Comparison of ENCODE assay signal across 8 cellular contexts in the genomic region with DNA sequence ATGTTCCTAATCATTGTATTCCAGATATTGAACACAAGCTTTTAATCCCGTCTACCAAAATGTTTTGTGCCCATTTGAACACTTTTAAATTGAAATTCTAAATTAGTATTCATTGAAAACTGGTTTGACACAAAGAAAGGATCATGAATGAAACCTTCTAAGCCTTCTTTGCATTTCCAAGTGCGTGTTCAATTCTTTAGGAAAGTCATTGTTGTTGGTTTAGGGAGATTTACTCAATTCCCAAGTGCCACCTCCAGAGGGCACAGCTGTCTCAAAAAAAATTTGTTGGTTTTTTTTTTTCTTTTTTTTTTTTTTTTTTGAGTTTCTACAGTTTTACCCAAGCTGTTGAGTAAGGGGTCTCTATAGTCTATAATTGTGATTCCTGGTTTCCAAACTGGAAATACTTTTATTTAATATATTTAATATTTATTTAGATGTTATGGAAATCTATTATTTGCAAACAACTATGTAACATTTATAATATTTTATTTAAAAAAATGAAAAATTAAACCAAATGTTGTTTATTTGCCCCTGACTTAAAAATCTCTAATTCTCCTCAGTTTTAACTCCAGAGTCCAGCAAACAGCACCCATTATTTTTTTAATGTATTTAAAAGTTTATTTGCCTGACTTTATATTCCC.
DNase-seq lines count a peak whose midpoint lies in the region; ATAC-seq and TF ChIP-seq lines count a peak whose summit lies in the region.

No MANE protein-coding gene starts in this region.

- H4K20me1 ChIP-seq in GM23248 (ENCODE audit: insufficient read depth), result no peaks in the 10 kb centered on the region
- H4K20me1 ChIP-seq in neural cell (ENCODE audit: insufficient read depth), result no peaks in the 10 kb centered on the region

- no peaks in the 10 kb centered on the region for H3K79me2 ChIP-seq in GM23248 (ENCODE audit: insufficient read depth)
- H3K79me2 ChIP-seq in neural cell (replicated peaks; ENCODE audit: insufficient read depth, low read length), result no peaks in the 10 kb centered on the region

- H3K9me2 ChIP-seq in GM23248 (ENCODE audit: insufficient read depth) (no peaks in the 10 kb centered on the region), neural cell (ENCODE audit: insufficient read depth, low read length) (no peaks in the 10 kb centered on the region)

- H3F3A ChIP-seq in GM23248 (ENCODE audit: insufficient read depth) (peaks cover 4% of the 10 kb centered on the region; the same call in 1 of the 2 replicates), neural cell (ENCODE audit: insufficient read depth, low read length, poor library complexity, severe bottlenecking) (peaks cover 3% of the 10 kb centered on the region)

- ATAC-seq in HG02852 (IDR thresholded peaks at IDR 0.05; ENCODE audit: unreplicated experiment), result no peak
- no peak for ATAC-seq in HG03520 (IDR thresholded peaks at IDR 0.05; ENCODE audit: unreplicated experiment)

- no peaks in the 10 kb centered on the region for H3K36me3 ChIP-seq in GM23248 (ENCODE audit: low read depth)
- no peaks in the 10 kb centered on the region for H3K36me3 ChIP-seq in colonic mucosa
- no peaks in the 10 kb centered on the region for H3K36me3 ChIP-seq in neural cell (ENCODE audit: insufficient read depth, low read length)

- in situ Hi-C loops in GM23248 (cut with MboI), result no loop called here

- intact Hi-C loops in colonic mucosa (cut with DNase I), result loop anchor here (5.0 kb wide), 1 partner anchor 410 kb away; no protein-coding TSS in a partner anchor

- H3K9me3 ChIP-seq in GM23248 (ENCODE audit: low read depth) (no peaks in the 10 kb centered on the region), colonic mucosa (no peaks in the 10 kb centered on the region), neural cell (ENCODE audit: low read length) (no peaks in the 10 kb centered on the region)

- TF ChIP-seq EP300 in neural cell (conservative IDR thresholded peaks at IDR 0.05; ENCODE audit: poor library complexity, severe bottlenecking), result no peak

- no peak overlapping the region for H3K27ac ChIP-seq in GM23248
- H3K27ac ChIP-seq in colonic mucosa, result no peak overlapping the region
- H3K27ac ChIP-seq in neural cell (ENCODE audit: low read length), result no peak overlapping the region

- H2AFZ ChIP-seq in GM23248 (no peak overlapping the region), neural cell (ENCODE audit: low read depth, low read length) (no peak overlapping the region)

- H3K4me3 ChIP-seq in GM23248 (no peak overlapping the region), colonic mucosa (no peak overlapping the region), neural cell (ENCODE audit: low read length) (no peak overlapping the region)

- DNase-seq in CD1c-positive myeloid dendritic cell (ENCODE audit: extremely low spot score) (peak; percentile 2), GM23248 (peak; percentile 63), NCI-H526 treated with DMSO at 0.1 percent for 48 hours (lab: John Stamatoyannopoulos, UW) (peak; percentile 33), colonic mucosa (no peak), UCSD-AML1 (lab: John Stamatoyannopoulos, UW; ENCODE audit: unreplicated experiment) (no peak)

- H3K27me3 ChIP-seq in GM23248 (replicated peaks; ENCODE audit: insufficient read depth) (peaks cover 24% of the 10 kb centered on the region), colonic mucosa (peaks cover 7% of the 10 kb centered on the region), neural cell (ENCODE audit: insufficient read depth, low read depth, low read length) (no peaks in the 10 kb centered on the region)

- H3K4me1 ChIP-seq in GM23248 (ENCODE audit: insufficient read depth) (no peaks in the 10 kb centered on the region), colonic mucosa (no peaks in the 10 kb centered on the region)

- no peak overlapping the region for H3K4me2 ChIP-seq in GM23248 (ENCODE audit: unreplicated experiment)
- no peak overlapping the region for H3K4me2 ChIP-seq in neural cell (ENCODE audit: low read length)

- no peak overlapping the region for H3K9ac ChIP-seq in GM23248
- no peak overlapping the region for H3K9ac ChIP-seq in colonic mucosa (ENCODE audit: low read depth in 2 of 2, low read length in 2 of 2)
- H3K9ac ChIP-seq in neural cell (ENCODE audit: low read length), result no peak overlapping the region

- TF ChIP-seq RAD21 in neural cell (conservative IDR thresholded peaks at IDR 0.05), result peak; percentile 78

- TF ChIP-seq CTCF in colonic mucosa (IDR thresholded peaks at IDR 0.05), result peak; percentile 43
- peak; percentile 67 for TF ChIP-seq CTCF in neural cell (IDR thresholded peaks at IDR 0.05; ENCODE audit: poor library complexity, severe bottlenecking)

- 5 to 12% methylated on average over 2 of the region's 2 CpGs for WGBS in GM23248 (ENCODE audit: low coverage in 1 of 2, low lambda C conversion rate in 2 of 2, missing lambda C conversion rate in 2 of 2), 2 experiments

TF ChIP-seq in neural cell, 6 proteins besides CTCF, POLR2A, EP300 and RAD21:
- TF ChIP-seq, protein P1, sequence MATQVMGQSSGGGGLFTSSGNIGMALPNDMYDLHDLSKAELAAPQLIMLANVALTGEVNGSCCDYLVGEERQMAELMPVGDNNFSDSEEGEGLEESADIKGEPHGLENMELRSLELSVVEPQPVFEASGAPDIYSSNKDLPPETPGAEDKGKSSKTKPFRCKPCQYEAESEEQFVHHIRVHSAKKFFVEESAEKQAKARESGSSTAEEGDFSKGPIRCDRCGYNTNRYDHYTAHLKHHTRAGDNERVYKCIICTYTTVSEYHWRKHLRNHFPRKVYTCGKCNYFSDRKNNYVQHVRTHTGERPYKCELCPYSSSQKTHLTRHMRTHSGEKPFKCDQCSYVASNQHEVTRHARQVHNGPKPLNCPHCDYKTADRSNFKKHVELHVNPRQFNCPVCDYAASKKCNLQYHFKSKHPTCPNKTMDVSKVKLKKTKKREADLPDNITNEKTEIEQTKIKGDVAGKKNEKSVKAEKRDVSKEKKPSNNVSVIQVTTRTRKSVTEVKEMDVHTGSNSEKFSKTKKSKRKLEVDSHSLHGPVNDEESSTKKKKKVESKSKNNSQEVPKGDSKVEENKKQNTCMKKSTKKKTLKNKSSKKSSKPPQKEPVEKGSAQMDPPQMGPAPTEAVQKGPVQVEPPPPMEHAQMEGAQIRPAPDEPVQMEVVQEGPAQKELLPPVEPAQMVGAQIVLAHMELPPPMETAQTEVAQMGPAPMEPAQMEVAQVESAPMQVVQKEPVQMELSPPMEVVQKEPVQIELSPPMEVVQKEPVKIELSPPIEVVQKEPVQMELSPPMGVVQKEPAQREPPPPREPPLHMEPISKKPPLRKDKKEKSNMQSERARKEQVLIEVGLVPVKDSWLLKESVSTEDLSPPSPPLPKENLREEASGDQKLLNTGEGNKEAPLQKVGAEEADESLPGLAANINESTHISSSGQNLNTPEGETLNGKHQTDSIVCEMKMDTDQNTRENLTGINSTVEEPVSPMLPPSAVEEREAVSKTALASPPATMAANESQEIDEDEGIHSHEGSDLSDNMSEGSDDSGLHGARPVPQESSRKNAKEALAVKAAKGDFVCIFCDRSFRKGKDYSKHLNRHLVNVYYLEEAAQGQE (IDR thresholded peaks at IDR 0.05; ENCODE audit: borderline replicate concordance), result no peak
- TF ChIP-seq SMC3 (conservative IDR thresholded peaks at IDR 0.05; ENCODE audit: poor library complexity), result peak; percentile 79
- TF ChIP-seq TAF1 (IDR thresholded peaks at IDR 0.05; ENCODE audit: low read depth), result no peak
- TF ChIP-seq MXI1 (conservative IDR thresholded peaks at IDR 0.05; ENCODE audit: poor library complexity, severe bottlenecking), result no peak
TF ChIP-seq in neural cell: peak in this region for 1.

Comparison
In these comparisons a context has a peak if more than half of its experiments do, and no peak if none do; other contexts are left out.
1. DNase-seq: peak in CD1c-positive myeloid dendritic cell (single experiment), GM23248 (single experiment) and NCI-H526 treated with DMSO at 0.1 percent for 48 hours (single experiment); none in colonic mucosa (single experiment) and UCSD-AML1 (single experiment).